10 cellular contexts compared by ENCODE assay signal in genomic region chr17:75526555-75527270, GRCh38. TPM values are rescaled to one million over a fixed set of nuclear protein-coding genes. Genes with fewer than 3 reads are reported as not detected.
DNase-seq lines count a peak whose midpoint lies in the region; ATAC-seq lines count a peak whose summit lies in the region.
"Had no signal": no experiment of that assay in that cellular context is flagged by ENCODE, and none has a peak within 500 bp of the region (broad histone marks: within the 10 kb centered on the region; RNA-seq: fewer than 3 reads in every experiment).

No MANE protein-coding gene starts in this region.

- no peak overlapping the region for H3K27ac ChIP-seq in subcutaneous abdominal adipose tissue (ENCODE audit: low read depth, low read length)

- peaks cover 12% of the 10 kb centered on the region for H3K4me1 Mint-ChIP-seq in activated CD4-positive, alpha-beta T cell treated with anti-CD3 and anti-CD28 coated beads, Interleukin-2, amount 10 ng/mL, durations not matched to agents 7 days and 5 days
- H3K4me1 Mint-ChIP-seq in activated naive CD8-positive, alpha-beta T cell treated with anti-CD3 and anti-CD28 coated beads, Interleukin-2, amount 10 ng/mL, durations not matched to agents 7 days and 5 days: peaks cover 9% of the 10 kb centered on the region

- H3K27ac Mint-ChIP-seq in activated CD4-positive, alpha-beta T cell treated with anti-CD3 and anti-CD28 coated beads, Interleukin-2, amount 10 ng/mL, durations not matched to agents 7 days and 5 days: no peak overlapping the region
- no peak overlapping the region for H3K27ac Mint-ChIP-seq in activated naive CD8-positive, alpha-beta T cell treated with anti-CD3 and anti-CD28 coated beads, Interleukin-2, amount 10 ng/mL, durations not matched to agents 7 days and 5 days

- no peaks in the 10 kb centered on the region for H3K9me3 ChIP-seq in subcutaneous abdominal adipose tissue (ENCODE audit: control insufficient read depth in 5 of 5, low read length in 5 of 5)
- H3K9me3 ChIP-seq: BE2C had no signal

- ATAC-seq in activated naive CD8-positive, alpha-beta T cell treated with anti-CD3 and anti-CD28 coated beads, Interleukin-2, amount 10 ng/mL, durations not matched to agents 7 days and 5 days (ENCODE audit: low read depth): no peak
- peak; percentile 59 for ATAC-seq in left colon
- ATAC-seq in GM18909 (IDR thresholded peaks at IDR 0.05; ENCODE audit: poor library complexity, unreplicated experiment): no peak
- no peak for ATAC-seq in GM21723 (IDR thresholded peaks at IDR 0.05; ENCODE audit: unreplicated experiment)

- H3K9me3 Mint-ChIP-seq in activated CD4-positive, alpha-beta T cell treated with anti-CD3 and anti-CD28 coated beads, Interleukin-2, amount 10 ng/mL, durations not matched to agents 7 days and 5 days: no peaks in the 10 kb centered on the region
- H3K9me3 Mint-ChIP-seq in activated naive CD8-positive, alpha-beta T cell treated with anti-CD3 and anti-CD28 coated beads, Interleukin-2, amount 10 ng/mL, durations not matched to agents 7 days and 5 days: no peaks in the 10 kb centered on the region

- peaks cover 17% of the 10 kb centered on the region for H3K36me3 Mint-ChIP-seq in activated CD4-positive, alpha-beta T cell treated with anti-CD3 and anti-CD28 coated beads, Interleukin-2, amount 10 ng/mL, durations not matched to agents 7 days and 5 days (ENCODE audit: low read depth)
- peaks cover 5% of the 10 kb centered on the region for H3K36me3 Mint-ChIP-seq in activated naive CD8-positive, alpha-beta T cell treated with anti-CD3 and anti-CD28 coated beads, Interleukin-2, amount 10 ng/mL, durations not matched to agents 7 days and 5 days

- H3K4me1 ChIP-seq in subcutaneous abdominal adipose tissue (ENCODE audit: control insufficient read depth in 5 of 5, insufficient read depth in 5 of 5, low read length in 5 of 5): peaks cover 0 to 23% (median 17%) of the 10 kb centered on the region in 5 donors
- H3K4me1 ChIP-seq: BE2C had no signal

- H3K4me3 ChIP-seq in subcutaneous abdominal adipose tissue (ENCODE audit: low read depth in 1 of 5, low read length in 5 of 5): peak overlapping the region; percentile 48 to 72 (median 60)

- CTCF ChIA-PET in activated CD4-positive, alpha-beta T cell treated with anti-CD3 and anti-CD28 coated beads, Interleukin-2, amount 10 ng/mL, durations not matched to agents 7 days and 5 days (lab: Charles Lee): interaction anchor here (0.6 to 2.6 kb wide), 3 partner anchors 9 to 41 kb away, joined by 3 to 10 read pairs (median 3); partner anchors contain the start of gene TSEN54

- H3K36me3 ChIP-seq in subcutaneous abdominal adipose tissue (ENCODE audit: control insufficient read depth in 5 of 5, insufficient read depth in 5 of 5, low read length in 5 of 5): peaks cover 0 to 6% (median 6%) of the 10 kb centered on the region in 5 donors
- H3K36me3 ChIP-seq: BE2C had no signal

- H3K27me3 ChIP-seq in subcutaneous abdominal adipose tissue (ENCODE audit: control insufficient read depth in 5 of 5, insufficient read depth in 4 of 5, low read length in 5 of 5): no peaks in the 10 kb centered on the region

- H3K27me3 Mint-ChIP-seq in activated CD4-positive, alpha-beta T cell treated with anti-CD3 and anti-CD28 coated beads, Interleukin-2, amount 10 ng/mL, durations not matched to agents 7 days and 5 days: peaks cover 8% of the 10 kb centered on the region
- peaks cover 6% of the 10 kb centered on the region for H3K27me3 Mint-ChIP-seq in activated naive CD8-positive, alpha-beta T cell treated with anti-CD3 and anti-CD28 coated beads, Interleukin-2, amount 10 ng/mL, durations not matched to agents 7 days and 5 days

- H3K4me3 Mint-ChIP-seq in activated CD4-positive, alpha-beta T cell treated with anti-CD3 and anti-CD28 coated beads, Interleukin-2, amount 10 ng/mL, durations not matched to agents 7 days and 5 days: peak overlapping the region; percentile 71
- H3K4me3 Mint-ChIP-seq in activated naive CD8-positive, alpha-beta T cell treated with anti-CD3 and anti-CD28 coated beads, Interleukin-2, amount 10 ng/mL, durations not matched to agents 7 days and 5 days: peak overlapping the region; percentile 67

- peak overlapping the region in 3 of 5 donors; percentile 11 to 68 (median 43) for H3K9ac ChIP-seq in subcutaneous abdominal adipose tissue (ENCODE audit: low read length in 5 of 5)

- no peak for DNase-seq in activated CD4-positive, alpha-beta T cell treated with anti-CD3 and anti-CD28 coated beads, Interleukin-2, amount 10 ng/mL, durations not matched to agents 7 days and 5 days
- no peak for DNase-seq in activated CD4-positive, alpha-beta T cell treated with anti-CD3 and anti-CD28 coated beads, Interleukin-2, amount 50 U/mL, for 48 hours
- DNase-seq in activated naive CD8-positive, alpha-beta T cell treated with anti-CD3 and anti-CD28 coated beads, Interleukin-2, amount 10 ng/mL, durations not matched to agents 7 days and 5 days: no peak
- DNase-seq in left colon (peak; percentile 82 to 83), NK-92 (lab: John Stamatoyannopoulos, UW; ENCODE audit: unreplicated experiment) (no peak)
- DNase-seq: BE2C, cortex of kidney had no signal

- intact Hi-C loops in left colon (cut with DNase I, micrococcal nuclease): no loop called here

- POLR2A ChIA-PET in activated CD4-positive, alpha-beta T cell treated with anti-CD3 and anti-CD28 coated beads, Interleukin-2, amount 10 ng/mL, durations not matched to agents 7 days and 5 days (lab: Charles Lee): no interaction called here
- POLR2A ChIA-PET in activated naive CD8-positive, alpha-beta T cell treated with anti-CD3 and anti-CD28 coated beads, Interleukin-2, amount 10 ng/mL, durations not matched to agents 7 days and 5 days (lab: Charles Lee): interaction anchor here (0.5 to 1.9 kb wide), 11 partner anchors 8 to 488 kb away, joined by 3 to 12 read pairs (median 5); partner anchors contain the start of gene TSEN54

RNA-seq across cellular contexts. Expression of gene LLGL2, which starts 1.2 kb away (rescaled TPM):
- total RNA-seq in activated CD4-positive, alpha-beta T cell treated with anti-CD3 and anti-CD28 coated beads, Interleukin-2, amount 10 ng/mL, durations not matched to agents 7 days and 5 days: 10 to 100 TPM; 17.8 to 24.2 TPM
- total RNA-seq in activated naive CD8-positive, alpha-beta T cell treated with anti-CD3 and anti-CD28 coated beads, Interleukin-2, amount 10 ng/mL, durations not matched to agents 7 days and 5 days: 10 to 100 TPM; 36.9 to 37.2 TPM
- 100 to 1,000 TPM; 447 to 529 TPM for total RNA-seq in left colon

RNA-seq across cellular contexts. Expression of gene TSEN54, which starts 10.4 kb away (rescaled TPM):
- 10 to 100 TPM; 48.8 to 59.2 TPM for total RNA-seq in activated CD4-positive, alpha-beta T cell treated with anti-CD3 and anti-CD28 coated beads, Interleukin-2, amount 10 ng/mL, durations not matched to agents 7 days and 5 days
- total RNA-seq in activated naive CD8-positive, alpha-beta T cell treated with anti-CD3 and anti-CD28 coated beads, Interleukin-2, amount 10 ng/mL, durations not matched to agents 7 days and 5 days: 10 to 100 TPM; 75.2 to 76.0 TPM
- 10 to 100 TPM; 30.1 to 38.9 TPM for total RNA-seq in left colon

RNA-seq across cellular contexts. Expression of gene CASKIN2, which starts 11.4 kb away (rescaled TPM):
- 1 to 10 TPM in 1 of 2 experiments, under 1 TPM in 1; 0.47 to 1.1 TPM for total RNA-seq in activated CD4-positive, alpha-beta T cell treated with anti-CD3 and anti-CD28 coated beads, Interleukin-2, amount 10 ng/mL, durations not matched to agents 7 days and 5 days
- 1 to 10 TPM in 1 of 2 experiments, under 1 TPM in 1; 0.72 to 2.3 TPM for total RNA-seq in activated naive CD8-positive, alpha-beta T cell treated with anti-CD3 and anti-CD28 coated beads, Interleukin-2, amount 10 ng/mL, durations not matched to agents 7 days and 5 days
- total RNA-seq in left colon: 10 to 100 TPM; 28.4 to 30.6 TPM

Comparison
In these comparisons a context has a peak if more than half of its experiments do, and no peak if none do; other contexts are left out.
1. DNase-seq: peak in left colon (2 of 2); none in activated CD4-positive, alpha-beta T cell treated with anti-CD3 and anti-CD28 coated beads, Interleukin-2, amount 10 ng/mL, durations not matched to agents 7 days and 5 days (single experiment), activated CD4-positive, alpha-beta T cell treated with anti-CD3 and anti-CD28 coated beads, Interleukin-2, amount 50 U/mL, for 48 hours (0 of 2), activated naive CD8-positive, alpha-beta T cell treated with anti-CD3 and anti-CD28 coated beads, Interleukin-2, amount 10 ng/mL, durations not matched to agents 7 days and 5 days (single experiment) and NK-92 (single experiment).
2. RNA of gene LLGL2, which starts 1.2 kb away (total RNA-seq): 447 to 529 TPM in left colon; 36.9 to 37.2 TPM in activated naive CD8-positive, alpha-beta T cell treated with anti-CD3 and anti-CD28 coated beads, Interleukin-2, amount 10 ng/mL, durations not matched to agents 7 days and 5 days and 17.8 to 24.2 TPM in activated CD4-positive, alpha-beta T cell treated with anti-CD3 and anti-CD28 coated beads, Interleukin-2, amount 10 ng/mL, durations not matched to agents 7 days and 5 days; every median in the first group is over 10 times any median in the second.
3. RNA of gene CASKIN2, which starts 11.4 kb away (total RNA-seq): 28.4 to 30.6 TPM in left colon; 0.72 to 2.3 TPM in activated naive CD8-positive, alpha-beta T cell treated with anti-CD3 and anti-CD28 coated beads, Interleukin-2, amount 10 ng/mL, durations not matched to agents 7 days and 5 days and 0.47 to 1.1 TPM in activated CD4-positive, alpha-beta T cell treated with anti-CD3 and anti-CD28 coated beads, Interleukin-2, amount 10 ng/mL, durations not matched to agents 7 days and 5 days; every median in the first group is over 4 times any median in the second.